9 cellular contexts compared by ENCODE assay signal in the genomic region with DNA sequence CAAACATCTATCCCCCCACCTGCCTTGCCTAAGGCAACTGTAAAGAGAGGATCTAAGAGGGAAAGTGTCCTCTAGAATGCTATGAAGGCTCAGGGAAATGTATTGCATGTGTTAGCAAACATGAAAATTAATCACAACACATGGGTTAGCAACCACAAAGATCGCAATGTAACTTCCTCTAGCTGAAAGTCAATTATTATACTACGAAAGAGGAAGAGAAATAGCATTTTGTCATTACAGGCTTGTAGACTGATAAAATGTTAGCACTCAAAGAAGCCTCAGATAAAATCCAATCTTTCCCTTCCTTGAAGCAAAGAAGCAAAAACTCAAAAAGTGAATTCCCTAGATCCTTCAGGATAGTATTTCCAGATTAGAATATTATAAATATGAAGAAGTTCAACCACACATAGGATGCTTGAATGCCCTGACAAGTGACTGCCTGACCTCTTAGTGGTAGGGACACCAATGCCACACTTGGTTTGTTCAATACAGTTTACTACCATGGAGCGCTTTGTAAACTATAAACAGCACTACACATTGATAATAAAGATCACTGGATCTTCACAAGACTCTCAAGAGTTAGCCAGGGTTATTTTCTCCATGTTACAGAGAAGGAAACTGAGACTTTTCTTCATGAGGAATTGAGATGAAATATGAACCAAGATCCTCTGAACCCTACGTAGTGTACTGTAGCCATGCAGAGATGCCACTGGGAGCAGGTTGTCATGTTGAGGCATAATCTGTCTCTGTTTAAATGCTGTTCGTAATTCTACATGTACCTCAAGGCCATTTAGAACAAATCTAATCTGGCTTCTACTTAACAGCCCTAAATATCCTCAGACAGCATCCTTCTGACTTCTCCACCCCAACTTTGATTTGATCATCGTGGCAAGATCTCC.
DNase-seq lines count a peak whose midpoint lies in the region; ATAC-seq and TF ChIP-seq lines count a peak whose summit lies in the region.
"Had no signal": no experiment of that assay in that cellular context is flagged by ENCODE, and none has a peak within 500 bp of the region (broad histone marks: within the 10 kb centered on the region; RNA-seq: fewer than 3 reads in every experiment).

No MANE protein-coding gene starts in this region.

- H3K27me3 Mint-ChIP-seq in activated CD4-positive, alpha-beta T cell treated with anti-CD3 and anti-CD28 coated beads, Interleukin-2, amount 10 ng/mL, durations not matched to agents 7 days and 5 days = no peaks in the 10 kb centered on the region
- H3K27me3 Mint-ChIP-seq: activated T-cell treated with anti-CD3 and anti-CD28 coated beads, Interleukin-2, amount 50 U/mL, for 24 hours had no signal

- no peaks in the 10 kb centered on the region for H3K27me3 ChIP-seq in suprapubic skin
- H3K27me3 ChIP-seq in A673 (replicated peaks; ENCODE audit: insufficient read depth, low read depth, low read length, poor library complexity) = no peaks in the 10 kb centered on the region

- TF ChIP-seq POLR2A in suprapubic skin (IDR thresholded peaks at IDR 0.05) = no peak

- H3K9me3 ChIP-seq in suprapubic skin (no peaks in the 10 kb centered on the region), A673 (ENCODE audit: low read depth, low read length, poor library complexity, severe bottlenecking) (no peaks in the 10 kb centered on the region)

- TF ChIP-seq EP300 in suprapubic skin (IDR thresholded peaks at IDR 0.05) = no peak

- CTCF ChIA-PET in A673 (lab: Charles Lee) = no interaction called here
- CTCF ChIA-PET in activated CD4-positive, alpha-beta T cell treated with anti-CD3 and anti-CD28 coated beads, Interleukin-2, amount 10 ng/mL, durations not matched to agents 7 days and 5 days (lab: Charles Lee) = no interaction called here

- H3K27ac ChIP-seq in suprapubic skin = peak overlapping the region; percentile 33
- H3K27ac ChIP-seq in A673 (ENCODE audit: low read depth, low read length, poor library complexity, severe bottlenecking) = no peak overlapping the region

- BruUV-seq in A673 (replicated peaks; lab: Mats Ljungman, UMichigan) = no TSS peak

- DNase-seq in NOMO-1 treated with dmso at 0.1 percent for 144 hours (lab: John Stamatoyannopoulos, UW; ENCODE audit: unreplicated experiment) = peak; percentile 80
- DNase-seq in suprapubic skin (ENCODE audit: low spot score in 2 of 2) = no peak
- DNase-seq in NCI-H2029 treated with DMSO at 0.1 percent for 48 hours (lab: John Stamatoyannopoulos, UW) = no peak
- no peak for DNase-seq in A673 (ENCODE audit: low spot score)
- DNase-seq in activated CD4-positive, alpha-beta T cell treated with anti-CD3 and anti-CD28 coated beads, Interleukin-2, amount 10 ng/mL, durations not matched to agents 7 days and 5 days = no peak
- DNase-seq: activated T-cell treated with anti-CD3 and anti-CD28 coated beads, Interleukin-2, amount 50 U/mL, for 24 hours; NCI-H510A treated with DMSO at 0.1 percent for 48 hours had no signal

- ATAC-seq in GM19351 (IDR thresholded peaks at IDR 0.05; ENCODE audit: unreplicated experiment) (peak; percentile 61), HG02970 (IDR thresholded peaks at IDR 0.05; ENCODE audit: low FRiP score, unreplicated experiment) (peak; percentile 40)

- peaks cover 28% of the 10 kb centered on the region for H3K4me1 Mint-ChIP-seq in activated CD4-positive, alpha-beta T cell treated with anti-CD3 and anti-CD28 coated beads, Interleukin-2, amount 10 ng/mL, durations not matched to agents 7 days and 5 days

- no peaks in the 10 kb centered on the region for H3K9me3 Mint-ChIP-seq in activated CD4-positive, alpha-beta T cell treated with anti-CD3 and anti-CD28 coated beads, Interleukin-2, amount 10 ng/mL, durations not matched to agents 7 days and 5 days
- H3K9me3 Mint-ChIP-seq: activated T-cell treated with anti-CD3 and anti-CD28 coated beads, Interleukin-2, amount 50 U/mL, for 24 hours had no signal

- WGBS in suprapubic skin = 69% methylated on average over 6 of the region's 6 CpGs

- H3K4me3 ChIP-seq in suprapubic skin = no peak overlapping the region
- H3K4me3 ChIP-seq in A673 (ENCODE audit: low read depth, low read length, poor library complexity, severe bottlenecking) = no peak overlapping the region

- peaks cover 62% of the 10 kb centered on the region for H3K4me1 ChIP-seq in suprapubic skin
- peaks cover 6% of the 10 kb centered on the region for H3K4me1 ChIP-seq in A673 (ENCODE audit: insufficient read depth, low read length, poor library complexity, severe bottlenecking)

- no peak for TF ChIP-seq CTCF in suprapubic skin (IDR thresholded peaks at IDR 0.05)
- TF ChIP-seq CTCF in A673 (conservative IDR thresholded peaks at IDR 0.05; ENCODE audit: low read depth, low read length) = no peak

- H3K4me3 Mint-ChIP-seq in activated CD4-positive, alpha-beta T cell treated with anti-CD3 and anti-CD28 coated beads, Interleukin-2, amount 10 ng/mL, durations not matched to agents 7 days and 5 days = no peak overlapping the region
- H3K4me3 Mint-ChIP-seq: activated T-cell treated with anti-CD3 and anti-CD28 coated beads, Interleukin-2, amount 50 U/mL, for 24 hours had no signal

- intact Hi-C loops in A673 (cut with micrococcal nuclease; ENCODE audit: unreplicated experiment) = no loop called here

- POLR2A ChIA-PET in A673 (lab: Charles Lee; ENCODE audit: low non-redundant PET) = no interaction called here
- POLR2A ChIA-PET in activated CD4-positive, alpha-beta T cell treated with anti-CD3 and anti-CD28 coated beads, Interleukin-2, amount 10 ng/mL, durations not matched to agents 7 days and 5 days (lab: Charles Lee) = interaction anchor here (0.8 kb wide), 1 partner anchor 11 kb away, joined by 4 read pairs; no protein-coding TSS in a partner anchor

- no peak overlapping the region for H3K27ac Mint-ChIP-seq in activated CD4-positive, alpha-beta T cell treated with anti-CD3 and anti-CD28 coated beads, Interleukin-2, amount 10 ng/mL, durations not matched to agents 7 days and 5 days
- H3K27ac Mint-ChIP-seq: activated T-cell treated with anti-CD3 and anti-CD28 coated beads, Interleukin-2, amount 50 U/mL, for 24 hours had no signal

- H3K36me3 ChIP-seq in suprapubic skin (no peaks in the 10 kb centered on the region), A673 (ENCODE audit: insufficient read depth, low read length, poor library complexity, severe bottlenecking) (no peaks in the 10 kb centered on the region)

- H3K36me3 Mint-ChIP-seq in activated CD4-positive, alpha-beta T cell treated with anti-CD3 and anti-CD28 coated beads, Interleukin-2, amount 10 ng/mL, durations not matched to agents 7 days and 5 days (ENCODE audit: low read depth) = no peaks in the 10 kb centered on the region
